Comparison of ENCODE assay signal across 1 cellular context in the genomic region with DNA sequence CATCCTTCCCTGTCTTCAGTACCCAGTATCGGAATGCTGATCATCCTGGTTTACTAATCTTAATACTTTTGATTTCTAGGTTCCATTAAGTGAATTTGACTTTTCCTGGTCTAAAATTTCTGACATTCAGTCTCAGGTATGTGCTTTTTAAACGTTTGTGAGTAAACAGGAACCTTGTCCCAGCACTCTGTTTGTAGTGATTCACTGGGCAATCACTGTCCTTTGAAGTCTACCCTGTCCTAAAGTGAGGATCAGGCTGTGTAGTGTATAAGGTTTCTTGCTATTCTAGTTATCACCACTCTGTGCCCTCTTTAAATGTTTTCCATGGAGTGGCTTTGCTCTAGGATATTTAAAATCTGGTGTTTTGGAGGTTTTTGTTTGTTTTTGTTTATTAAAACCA.
TF ChIP-seq lines count a peak whose summit lies in the region.

No MANE protein-coding gene starts in this region.

TF ChIP-seq in HepG2, 621 proteins besides CTCF, POLR2A, EP300 and RAD21 (continues in another document):
- peak; percentile 86; the same call in 1 of the 2 replicates for TF ChIP-seq AHDC1 (CRISPR knock-in tag; IDR thresholded peaks at IDR 0.05; ENCODE audit: borderline replicate concordance)
- no peak for TF ChIP-seq TBX2 (CRISPR knock-in tag; IDR thresholded peaks at IDR 0.05; ENCODE audit: borderline replicate concordance)
- no peak for TF ChIP-seq FOXC1 (CRISPR knock-in tag; IDR thresholded peaks at IDR 0.05; ENCODE audit: borderline replicate concordance)
- TF ChIP-seq ZMYM2 (CRISPR knock-in tag; IDR thresholded peaks at IDR 0.05), result no peak
- 0 out of 2 replicates have a peak, but pooled peaks have one; percentile 7 for TF ChIP-seq HOMEZ (CRISPR knock-in tag; IDR thresholded peaks at IDR 0.05; ENCODE audit: low read depth)
- TF ChIP-seq MATR3 (CRISPR knock-in tag; IDR thresholded peaks at IDR 0.05), result no peak
- TF ChIP-seq GABPB1 (CRISPR knock-in tag; IDR thresholded peaks at IDR 0.05), result no peak
- no peak for TF ChIP-seq POLR2AphosphoS2 (IDR thresholded peaks at IDR 0.05; ENCODE audit: low read depth, low read length)
- no peak for TF ChIP-seq ZNF572 (CRISPR knock-in tag; IDR thresholded peaks at IDR 0.05)
- no peak for TF ChIP-seq ZKSCAN8 (CRISPR knock-in tag; IDR thresholded peaks at IDR 0.05; ENCODE audit: borderline replicate concordance)
- TF ChIP-seq ZBTB3 (CRISPR knock-in tag; IDR thresholded peaks at IDR 0.05; ENCODE audit: borderline replicate concordance, low read depth), result no peak
- no peak for TF ChIP-seq ZNF83 (CRISPR knock-in tag; IDR thresholded peaks at IDR 0.05; ENCODE audit: borderline replicate concordance)
- TF ChIP-seq, protein P1, sequence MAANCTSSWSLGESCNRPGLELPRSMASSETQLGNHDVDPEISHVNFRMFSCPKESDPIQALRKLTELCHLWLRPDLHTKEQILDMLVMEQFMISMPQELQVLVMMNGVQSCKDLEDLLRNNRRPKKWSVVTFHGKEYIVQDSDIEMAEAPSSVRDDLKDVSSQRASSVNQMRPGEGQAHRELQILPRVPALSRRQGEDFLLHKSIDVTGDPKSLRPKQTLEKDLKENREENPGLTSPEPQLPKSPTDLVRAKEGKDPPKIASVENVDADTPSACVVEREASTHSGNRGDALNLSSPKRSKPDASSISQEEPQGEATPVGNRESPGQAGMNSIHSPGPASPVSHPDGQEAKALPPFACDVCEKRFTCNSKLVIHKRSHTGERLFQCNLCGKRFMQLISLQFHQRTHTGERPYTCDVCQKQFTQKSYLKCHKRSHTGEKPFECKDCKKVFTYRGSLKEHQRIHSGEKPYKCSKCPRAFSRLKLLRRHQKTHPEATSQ (CRISPR knock-in tag; IDR thresholded peaks at IDR 0.05; ENCODE audit: borderline replicate concordance), result no peak
- TF ChIP-seq ZNF878 (CRISPR knock-in tag; IDR thresholded peaks at IDR 0.05), result peak; percentile 35; the same call in 1 of the 2 replicates
- no peak for TF ChIP-seq ZNF101 (CRISPR knock-in tag; IDR thresholded peaks at IDR 0.05; ENCODE audit: borderline replicate concordance, low read depth)
- TF ChIP-seq, protein P2, sequence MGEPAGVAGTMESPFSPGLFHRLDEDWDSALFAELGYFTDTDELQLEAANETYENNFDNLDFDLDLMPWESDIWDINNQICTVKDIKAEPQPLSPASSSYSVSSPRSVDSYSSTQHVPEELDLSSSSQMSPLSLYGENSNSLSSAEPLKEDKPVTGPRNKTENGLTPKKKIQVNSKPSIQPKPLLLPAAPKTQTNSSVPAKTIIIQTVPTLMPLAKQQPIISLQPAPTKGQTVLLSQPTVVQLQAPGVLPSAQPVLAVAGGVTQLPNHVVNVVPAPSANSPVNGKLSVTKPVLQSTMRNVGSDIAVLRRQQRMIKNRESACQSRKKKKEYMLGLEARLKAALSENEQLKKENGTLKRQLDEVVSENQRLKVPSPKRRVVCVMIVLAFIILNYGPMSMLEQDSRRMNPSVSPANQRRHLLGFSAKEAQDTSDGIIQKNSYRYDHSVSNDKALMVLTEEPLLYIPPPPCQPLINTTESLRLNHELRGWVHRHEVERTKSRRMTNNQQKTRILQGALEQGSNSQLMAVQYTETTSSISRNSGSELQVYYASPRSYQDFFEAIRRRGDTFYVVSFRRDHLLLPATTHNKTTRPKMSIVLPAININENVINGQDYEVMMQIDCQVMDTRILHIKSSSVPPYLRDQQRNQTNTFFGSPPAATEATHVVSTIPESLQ (CRISPR knock-in tag; conservative IDR thresholded peaks at IDR 0.05), result no peak
- TF ChIP-seq YY1 (IDR thresholded peaks at IDR 0.05; ENCODE audit: insufficient read depth, insufficient replicate concordance, low read depth, low read length), result no peak
- TF ChIP-seq NR1H2 (CRISPR knock-in tag; IDR thresholded peaks at IDR 0.05; ENCODE audit: borderline replicate concordance, low read depth), result no peak
- TF ChIP-seq RCOR2 (CRISPR knock-in tag; IDR thresholded peaks at IDR 0.05), result no peak
- no peak for TF ChIP-seq DNMT3B (CRISPR knock-in tag; conservative IDR thresholded peaks at IDR 0.05)
- no peak for TF ChIP-seq PAWR (CRISPR knock-in tag; IDR thresholded peaks at IDR 0.05; ENCODE audit: borderline replicate concordance)
- no peak for TF ChIP-seq ATM (IDR thresholded peaks at IDR 0.05; ENCODE audit: borderline replicate concordance)
- no peak for TF ChIP-seq MEIS2 (CRISPR knock-in tag; IDR thresholded peaks at IDR 0.05)
- no peak for TF ChIP-seq SIN3A (IDR thresholded peaks at IDR 0.05; ENCODE audit: borderline replicate concordance, low read depth, low read length)
- TF ChIP-seq FOSL2 (CRISPR knock-in tag; IDR thresholded peaks at IDR 0.05), result peak; percentile 73
- TF ChIP-seq PAXIP1 (CRISPR knock-in tag; conservative IDR thresholded peaks at IDR 0.05), result peak; percentile 73
- no peak for TF ChIP-seq SSRP1 (CRISPR knock-in tag; IDR thresholded peaks at IDR 0.05)
- peak; percentile 59; the same call in 1 of the 2 replicates for TF ChIP-seq FOXA3 (CRISPR knock-in tag; IDR thresholded peaks at IDR 0.05)
- no peak for TF ChIP-seq ELF4 (CRISPR knock-in tag; IDR thresholded peaks at IDR 0.05; ENCODE audit: borderline replicate concordance)
- TF ChIP-seq HNRNPH1 (optimal IDR thresholded peaks at IDR 0.05; ENCODE audit: low read depth, low read length), result no peak
- TF ChIP-seq CREB1 (IDR thresholded peaks at IDR 0.05), result no peak
- peak; percentile 41; the same call in 1 of the 2 replicates for TF ChIP-seq CREB1 (CRISPR knock-in tag; IDR thresholded peaks at IDR 0.05)
- TF ChIP-seq FOXK1 (CRISPR knock-in tag; IDR thresholded peaks at IDR 0.05; ENCODE audit: borderline replicate concordance, low read depth), result no peak
- TF ChIP-seq LCORL (IDR thresholded peaks at IDR 0.05), result no peak
- TF ChIP-seq LCORL (CRISPR knock-in tag; IDR thresholded peaks at IDR 0.05), result 0 out of 2 replicates have a peak, but pooled peaks have one; percentile 35
- no peak for TF ChIP-seq ZNF451 (CRISPR knock-in tag; IDR thresholded peaks at IDR 0.05)
- TF ChIP-seq ADNP (CRISPR knock-in tag; IDR thresholded peaks at IDR 0.05), result no peak
- TF ChIP-seq, protein P3, sequence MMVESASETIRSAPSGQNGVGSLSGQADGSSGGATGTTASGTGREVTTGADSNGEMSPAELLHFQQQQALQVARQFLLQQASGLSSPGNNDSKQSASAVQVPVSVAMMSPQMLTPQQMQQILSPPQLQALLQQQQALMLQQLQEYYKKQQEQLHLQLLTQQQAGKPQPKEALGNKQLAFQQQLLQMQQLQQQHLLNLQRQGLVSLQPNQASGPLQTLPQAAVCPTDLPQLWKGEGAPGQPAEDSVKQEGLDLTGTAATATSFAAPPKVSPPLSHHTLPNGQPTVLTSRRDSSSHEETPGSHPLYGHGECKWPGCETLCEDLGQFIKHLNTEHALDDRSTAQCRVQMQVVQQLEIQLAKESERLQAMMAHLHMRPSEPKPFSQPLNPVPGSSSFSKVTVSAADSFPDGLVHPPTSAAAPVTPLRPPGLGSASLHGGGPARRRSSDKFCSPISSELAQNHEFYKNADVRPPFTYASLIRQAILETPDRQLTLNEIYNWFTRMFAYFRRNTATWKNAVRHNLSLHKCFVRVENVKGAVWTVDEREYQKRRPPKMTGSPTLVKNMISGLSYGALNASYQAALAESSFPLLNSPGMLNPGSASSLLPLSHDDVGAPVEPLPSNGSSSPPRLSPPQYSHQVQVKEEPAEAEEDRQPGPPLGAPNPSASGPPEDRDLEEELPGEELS (CRISPR knock-in tag; IDR thresholded peaks at IDR 0.05), result 0 out of 2 replicates have a peak, but pooled peaks have one; percentile 35
- TF ChIP-seq ZNF367 (CRISPR knock-in tag; IDR thresholded peaks at IDR 0.05; ENCODE audit: borderline replicate concordance), result no peak
